ENCODE assay signal across 8 cellular contexts in genomic region chr1:40668769-40669525, GRCh38. TPM values are rescaled to one million over a fixed set of nuclear protein-coding genes. Genes with fewer than 3 reads are reported as not detected.
DNase-seq lines count a peak whose midpoint lies in the region; ATAC-seq and TF ChIP-seq lines count a peak whose summit lies in the region.

No MANE protein-coding gene starts in this region.

- no peaks in the 10 kb centered on the region for H3K9me3 Mint-ChIP-seq in activated T-helper 17 cell treated with anti-CD3 and anti-CD28 coated beads, Interleukin-2, amount 50 U/mL, for 72 hours

- peak; percentile 94 for TF ChIP-seq CTCF in fibroblast of pulmonary artery (IDR thresholded peaks at IDR 0.05; ENCODE audit: low read length, missing control alignments)

- H3K9me3 ChIP-seq in neuron (ENCODE audit: low read length), result peaks cover 2% of the 10 kb centered on the region

- H3K27me3 ChIP-seq in neuron (ENCODE audit: insufficient read depth, low read length), result no peaks in the 10 kb centered on the region

- peaks cover 6% of the 10 kb centered on the region for H3K4me1 ChIP-seq in neuron (ENCODE audit: insufficient read depth, low read length)

- H3K36me3 Mint-ChIP-seq in activated T-helper 17 cell treated with anti-CD3 and anti-CD28 coated beads, Interleukin-2, amount 50 U/mL, for 72 hours (ENCODE audit: low read depth), result no peaks in the 10 kb centered on the region

- no peak overlapping the region for H2AFZ ChIP-seq in neuron (ENCODE audit: low read depth, low read length)

- no peak overlapping the region for H3K27ac Mint-ChIP-seq in activated T-helper 17 cell treated with anti-CD3 and anti-CD28 coated beads, Interleukin-2, amount 50 U/mL, for 72 hours

- H3K4me3 Mint-ChIP-seq in activated T-helper 17 cell treated with anti-CD3 and anti-CD28 coated beads, Interleukin-2, amount 50 U/mL, for 72 hours, result peak overlapping the region; percentile 66

- no peak overlapping the region for H3K4me3 ChIP-seq in fibroblast of pulmonary artery (replicated peaks; ENCODE audit: low read depth, low read length)
- H3K4me3 ChIP-seq in neuron (ENCODE audit: low read length), result peak overlapping the region; percentile 31

- peaks cover 5% of the 10 kb centered on the region for H3K4me1 Mint-ChIP-seq in activated T-helper 17 cell treated with anti-CD3 and anti-CD28 coated beads, Interleukin-2, amount 50 U/mL, for 72 hours

- H3K27me3 Mint-ChIP-seq in activated T-helper 17 cell treated with anti-CD3 and anti-CD28 coated beads, Interleukin-2, amount 50 U/mL, for 72 hours, result peaks cover 3% of the 10 kb centered on the region

- DNase-seq in COLO829 (ENCODE audit: low spot score) (peak; percentile 51), LHCN-M2 (ENCODE audit: low read depth) (peak; percentile 46), RPMI8226 (peak; percentile 96), fibroblast of pulmonary artery (ENCODE audit: low read depth) (peak; percentile 75), stromal cell of bone marrow (ENCODE audit: low read depth) (peak; percentile 37)

- peak; percentile 61 for ATAC-seq in GM21528 (IDR thresholded peaks at IDR 0.05; ENCODE audit: low FRiP score, unreplicated experiment)
- ATAC-seq in activated T-helper 17 cell treated with anti-CD3 and anti-CD28 coated beads, Interleukin-2, amount 50 U/mL, for 72 hours (replicated peaks), result peak; percentile 72

- no peaks in the 10 kb centered on the region for H3K36me3 ChIP-seq in neuron (ENCODE audit: insufficient read depth, low read length)

RNA-seq across cellular contexts. Expression of gene RIMS3, which starts 3.5 kb away (rescaled TPM):
- total RNA-seq in LHCN-M2 (2014; rRNA removed), result 0.11 and 0.19 TPM in 2 replicates
- polyA plus RNA-seq in LHCN-M2 (2012), result 0.10 TPM
- 1 to 10 TPM; 3.0 to 4.2 TPM for total RNA-seq in activated T-helper 17 cell treated with anti-CD3 and anti-CD28 coated beads, Interleukin-2, amount 50 U/mL, for 72 hours

RNA-seq across cellular contexts. Expression of gene NFYC, which starts 22.6 kb away (rescaled TPM):
- total RNA-seq in LHCN-M2 (2014; rRNA removed), result 31.3 and 33.1 TPM in 2 replicates
- 27.2 TPM for polyA plus RNA-seq in LHCN-M2 (2012)
- total RNA-seq in activated T-helper 17 cell treated with anti-CD3 and anti-CD28 coated beads, Interleukin-2, amount 50 U/mL, for 72 hours, result 10 to 100 TPM; 61.2 to 65.2 TPM

Comparison
In these comparisons a context has a peak if more than half of its experiments do, and no peak if none do; other contexts are left out.
1. DNase-seq: peak in every context shown above with its lines; median percentile 96 in RPMI8226; 75 in fibroblast of pulmonary artery; 51 in COLO829; 46 in LHCN-M2; 37 in stromal cell of bone marrow.